ENCODE assay signal across 8 cellular contexts in the genomic region with DNA sequence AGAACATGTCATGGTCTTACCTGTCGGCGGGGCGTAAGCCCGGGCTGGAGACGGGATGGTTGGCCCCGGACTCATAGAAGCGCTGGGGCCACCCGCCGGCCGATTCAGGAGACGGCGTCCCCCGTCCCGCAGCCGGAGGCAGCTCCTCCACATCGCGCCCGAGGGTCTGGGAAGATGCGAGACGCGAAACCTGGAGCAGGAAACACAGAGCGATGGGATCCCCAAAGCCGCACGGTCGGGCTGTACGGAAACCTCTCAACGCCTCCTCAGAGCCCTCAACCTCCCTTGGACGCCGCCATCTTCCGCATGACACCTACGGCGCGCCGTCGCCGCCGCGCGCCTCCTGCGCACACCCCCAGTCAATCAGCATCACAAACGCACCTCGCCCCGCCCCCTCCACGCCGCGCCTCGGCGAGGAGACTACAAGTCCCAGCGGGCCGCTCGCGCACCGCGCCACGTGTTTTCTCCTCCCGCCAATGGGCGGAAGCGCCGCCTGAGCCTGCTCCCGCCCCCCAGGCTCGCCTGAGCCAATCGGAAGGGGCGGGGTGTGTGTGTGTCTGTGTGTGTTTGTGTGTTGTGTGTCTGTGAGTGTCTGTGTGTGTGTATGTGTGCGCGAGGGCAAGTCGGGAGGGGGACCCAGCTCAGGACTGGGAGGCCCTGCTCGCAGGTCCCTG. TPM values are rescaled to one million over a fixed set of nuclear protein-coding genes. Genes with fewer than 3 reads are reported as not detected.
DNase-seq lines count a peak whose midpoint lies in the region; ATAC-seq, FAIRE-seq and TF ChIP-seq lines count a peak whose summit lies in the region.

ATPAF2 (minus strand) TSS at position 308 of the 674 bp plus-strand sequence; CDS start at position 153, 155 bp downstream.
GID4 (plus strand) TSS at position 548 of the 674 bp plus-strand sequence; CDS start at position 605, 57 bp downstream.

- peak within 1 kb of the TSS; percentile 73; the same call in 1 of the 2 replicates for H2BK5ac ChIP-seq in H1 (ENCODE audit: low read depth, low read length)
- H2BK5ac ChIP-seq in mesenchymal stem cell (ENCODE audit: low read depth, low read length, poor library complexity, severe bottlenecking): no peak within 1 kb of the TSS

- peak within 1 kb of the TSS; percentile 71 to 84 for H3K4me2 ChIP-seq in H1 (ENCODE audit: insufficient read depth in 1 of 2, low read depth in 2 of 2, low read length in 2 of 2)
- peak within 1 kb of the TSS; percentile 67 for H3K4me2 ChIP-seq in mesenchymal stem cell (ENCODE audit: low read length, poor library complexity, severe bottlenecking)

- H2BK120ac ChIP-seq in H1 (replicated peaks; ENCODE audit: low read depth, low read length): no peak within 1 kb of the TSS
- H2BK120ac ChIP-seq in mesenchymal stem cell (ENCODE audit: low read depth, low read length): peak within 1 kb of the TSS; percentile 24

- peak within 1 kb of the TSS; percentile 92 for H4K8ac ChIP-seq in H1 (ENCODE audit: extremely low read depth, insufficient read depth, low read length)
- H4K8ac ChIP-seq in mesenchymal stem cell (ENCODE audit: low read length): peak within 1 kb of the TSS; percentile 78

- peaks cover 0 to 20% of the 10 kb centered on the region in 2 experiments; a peak in 1 of 4 replicates for H3K79me2 ChIP-seq in H1 (ENCODE audit: control insufficient read depth in 1 of 2, insufficient read depth in 2 of 2, low read length in 2 of 2)

- H3K9ac ChIP-seq in H1 (replicated peaks in 1 of 4; ENCODE audit: extremely low read depth in 1 of 4, low read depth in 3 of 4, low read length in 3 of 4) (peak within 1 kb of the TSS; percentile 68 to 84 (median 76)), mesenchymal stem cell (ENCODE audit: low read length) (peak within 1 kb of the TSS; percentile 92)

- FAIRE-seq in HTR-8/SVneo (lab: Jason Lieb, UNC) (peak; percentile 100), H1 (lab: Jason Lieb, UNC) (peak; percentile 28)

- H3K4me3 ChIP-seq in H1 (ENCODE audit: extremely low read depth in 1 of 4, insufficient read depth in 2 of 4, low read depth in 3 of 4, low read length in 4 of 4) (peak within 1 kb of the TSS; percentile 79 to 95 (median 86)), mesenchymal stem cell (ENCODE audit: insufficient read depth in 1 of 2, low read depth in 1 of 2, low read length in 2 of 2) (peak within 1 kb of the TSS; percentile 92 to 93)

- H2BK15ac ChIP-seq in H1 (ENCODE audit: low read length) (no peak within 1 kb of the TSS), mesenchymal stem cell (ENCODE audit: low read depth, poor library complexity, severe bottlenecking) (peak within 1 kb of the TSS; percentile 54)

- in situ Hi-C loops in Caki2 (cut with HindIII; ENCODE audit: low pct_unique_long_range_greater_than_20kb, low sequenced_read_pairs): no loop called here

- peak; percentile 75 for ATAC-seq in GM21367 (IDR thresholded peaks at IDR 0.05; ENCODE audit: unreplicated experiment)

- H3K18ac ChIP-seq in H1 (ENCODE audit: extremely low read depth, low read length) (0 out of 2 replicates have a peak within 1 kb of the TSS, but pooled peaks have one; percentile 89), mesenchymal stem cell (ENCODE audit: low read depth in 1 of 2, low read length in 2 of 2) (peak within 1 kb of the TSS; percentile 56 to 82)

- H2BK20ac ChIP-seq in H1 (ENCODE audit: low read length): no peak within 1 kb of the TSS

- H3K27ac ChIP-seq in H1 (ENCODE audit: low read depth, low read length) (no peak within 1 kb of the TSS), mesenchymal stem cell (ENCODE audit: low read length, poor library complexity, severe bottlenecking) (peak within 1 kb of the TSS; percentile 57)

- H3K4ac ChIP-seq in H1 (replicated peaks; ENCODE audit: insufficient read length, low read depth, low read length) (no peak within 1 kb of the TSS), mesenchymal stem cell (ENCODE audit: low read depth in 1 of 2, low read length in 2 of 2) (peak within 1 kb of the TSS; percentile 48 to 62)

- H3K27me3 ChIP-seq in H1 (replicated peaks in 1 of 4; ENCODE audit: control insufficient read depth in 3 of 4, extremely low read depth in 1 of 4, insufficient read depth in 3 of 4, low read length in 3 of 4) (peaks cover 0 to 6% (median 3%) of the 10 kb centered on the region in 4 experiments; a peak in 2 of 7 replicates), mesenchymal stem cell (ENCODE audit: control insufficient read depth in 1 of 2, insufficient read depth in 1 of 2, low read length in 2 of 2) (no peaks in the 10 kb centered on the region)

- H3K14ac ChIP-seq in H1 (ENCODE audit: insufficient read length) (no peak within 1 kb of the TSS), mesenchymal stem cell (ENCODE audit: low read length in 2 of 2) (peak within 1 kb of the TSS in 1 of 2 experiments; percentile 51)

- H4K20me1 ChIP-seq in H1 (replicated peaks in 1 of 2; ENCODE audit: control insufficient read depth in 1 of 2, insufficient read depth in 2 of 2, low read length in 2 of 2): peaks cover 4 to 5% of the 10 kb centered on the region in 2 experiments

- WGBS in H1 (ENCODE audit: extremely low coverage in 1 of 2, insufficient coverage in 1 of 2, insufficient read length in 1 of 2, insufficient replicate concordance in 2 of 2, low coverage in 1 of 2, low lambda C conversion rate in 2 of 2, missing lambda C conversion rate in 1 of 2), 2 experiments: 2% methylated on average over 61 of the region's 67 CpGs; no CpG with 5 or more reads in 1 of the 2 experiments
- under 1% methylated on average over 49 of the region's 67 CpGs for WGBS in mesenchymal stem cell

- CTCF ChIA-PET in H1 (lab: Charles Lee; ENCODE audit: partially characterized antibody): interaction anchor here (1.0 to 1.7 kb wide), 6 partner anchors 14 to 254 kb away, joined by 3 to 5 read pairs (median 4); no protein-coding TSS in a partner anchor

- H2BK12ac ChIP-seq in H1 (ENCODE audit: low read depth, low read length) (no peak within 1 kb of the TSS; the same call in 1 of the 2 replicates), mesenchymal stem cell (ENCODE audit: low read length in 2 of 2) (peak within 1 kb of the TSS in 1 of 2 experiments; percentile 58)

- no peak within 1 kb of the TSS for H3K23ac ChIP-seq in H1 (ENCODE audit: insufficient read length)
- peak within 1 kb of the TSS; percentile 68 to 79 for H3K23ac ChIP-seq in mesenchymal stem cell (ENCODE audit: low read length in 2 of 2)

- no peak within 1 kb of the TSS for H2AK5ac ChIP-seq in H1 (ENCODE audit: low read depth, low read length)
- no peak within 1 kb of the TSS for H2AK5ac ChIP-seq in mesenchymal stem cell (ENCODE audit: low read length, severe bottlenecking)

- TF ChIP-seq POLR2A in H1 (IDR thresholded peaks at IDR 0.05; ENCODE audit: control extremely low read depth in 1 of 2, low read depth in 2 of 2, low read length in 2 of 2): peak in 1 of 2 experiments; percentile 62; a peak in 1 of 3 replicates

- H3K23me2 ChIP-seq in H1 (ENCODE audit: low read depth, low read length): peaks cover 7% of the 10 kb centered on the region

- no peak for TF ChIP-seq RAD21 in H1 (IDR thresholded peaks at IDR 0.05 in 1 of 2, conservative IDR thresholded peaks at IDR 0.05 in 1 of 2; ENCODE audit: low read depth in 2 of 2, low read length in 2 of 2)

- H3K79me1 ChIP-seq in H1 (ENCODE audit: low read depth, low read length) (peaks cover 3% of the 10 kb centered on the region; the same call in 1 of the 2 replicates), mesenchymal stem cell (replicated peaks; ENCODE audit: low read length, poor library complexity, severe bottlenecking) (peaks cover 49% of the 10 kb centered on the region)

- DNase-seq in Caki2 (ENCODE audit: low read depth) (peak; percentile 96), HTR-8/SVneo (ENCODE audit: insufficient read length, low spot score) (peak; percentile 99), NOMO-1 treated with DMSO at 0.1 percent for 48 hours (lab: John Stamatoyannopoulos, UW; ENCODE audit: unreplicated experiment) (peak; percentile 98), H1 (ENCODE audit: low read depth in 1 of 2, low spot score in 2 of 2) (peak; percentile 99 to 100), mesenchymal stem cell (peak; percentile 99)
- peak; percentile 98 to 99 (median 98) for DNase-seq in activated CD8-positive, alpha-beta memory T cell treated with anti-CD3 and anti-CD28 coated beads for 48 hours (ENCODE audit: low read depth in 2 of 3, low spot score in 2 of 3)
- DNase-seq in stimulated activated CD8-positive, alpha-beta memory T cell treated with anti-CD3 and anti-CD28 coated beads, Interleukin-12 subunit alpha, Interleukin-12 subunit beta, amount 100 ng/mL, for 24 hours (ENCODE audit: extremely low read depth): peak; percentile 100

- no peaks in the 10 kb centered on the region for H3K36me3 ChIP-seq in H1 (ENCODE audit: control insufficient read depth in 2 of 4, insufficient read depth in 4 of 4, low read length in 3 of 4)
- peaks cover 0 to 1% of the 10 kb centered on the region in 2 experiments for H3K36me3 ChIP-seq in mesenchymal stem cell (ENCODE audit: control insufficient read depth in 1 of 2, insufficient read depth in 2 of 2, low read depth in 1 of 2, low read length in 2 of 2)

- H3K9me3 ChIP-seq in H1 (ENCODE audit: insufficient read depth in 2 of 2, low read depth in 1 of 2, low read length in 1 of 2) (no peaks in the 10 kb centered on the region), mesenchymal stem cell (ENCODE audit: control insufficient read depth, low read length) (no peaks in the 10 kb centered on the region)

- POLR2A ChIA-PET in H1 (lab: Charles Lee; ENCODE audit: partially characterized antibody): interaction anchor here (0.9 to 1.6 kb wide), 5 partner anchors 12 to 117 kb away, joined by 3 to 7 read pairs (median 3); no protein-coding TSS in a partner anchor

- TF ChIP-seq EP300 in H1 (IDR thresholded peaks at IDR 0.05; ENCODE audit: borderline replicate concordance in 1 of 2, low read depth in 2 of 2, low read length in 2 of 2): no peak

- no peak within 1 kb of the TSS for H3K56ac ChIP-seq in H1 (replicated peaks; ENCODE audit: insufficient read length, low read depth, low read length)

- TF ChIP-seq CTCF in H1 (IDR thresholded peaks at IDR 0.05; ENCODE audit: control extremely low read depth in 1 of 3, insufficient read depth in 1 of 3, low read depth in 1 of 3, low read length in 3 of 3): no peak

- H2AFZ ChIP-seq in H1 (ENCODE audit: low read length): peak within 1 kb of the TSS; percentile 89; the same call in 1 of the 2 replicates
- H2AFZ ChIP-seq in mesenchymal stem cell (ENCODE audit: low read depth, low read length): peak within 1 kb of the TSS; percentile 89

- no peak within 1 kb of the TSS for H4K91ac ChIP-seq in H1 (replicated peaks; ENCODE audit: insufficient read length, low read length)
- H4K91ac ChIP-seq in mesenchymal stem cell (ENCODE audit: low read length): peak within 1 kb of the TSS; percentile 70

- H4K5ac ChIP-seq in H1 (ENCODE audit: insufficient read length, low read depth, low read length): peak within 1 kb of the TSS; percentile 33

- H3K4me1 ChIP-seq in H1 (replicated peaks in 1 of 4; ENCODE audit: control insufficient read depth in 3 of 4, insufficient read depth in 4 of 4, low read length in 3 of 4): peaks cover 0 to 4% (median 3%) of the 10 kb centered on the region in 4 experiments
- H3K4me1 ChIP-seq in mesenchymal stem cell (ENCODE audit: control insufficient read depth, insufficient read depth, low read depth, low read length): peaks cover 16% of the 10 kb centered on the region

RNA-seq across cellular contexts. Expression of gene ATPAF2, which starts in this region (rescaled TPM):
- total RNA-seq in Caki2 (2014; rRNA removed; shearing (Covaris generic); ENCODE audit: low replicate concordance): 16.5 and 31.9 TPM in 2 replicates
- total RNA-seq in H1 (2021; fragmentation: NEBNext Ultra II Directional; extraction: Animal tissue kit (Norgen Biotek cat#: 25700)): 22.9 and 23.3 TPM in 2 replicates
- 19.6 and 28.3 TPM in 2 replicates for polyA plus RNA-seq in H1 (2011; rRNA removed)
- polyA plus RNA-seq in H1 (2011; cell fraction: cytosol; rRNA removed): 19.4 TPM
- 37.4 TPM for polyA plus RNA-seq in H1 (2011; cell fraction: nucleus; rRNA removed)
- polyA plus RNA-seq in H1 (2012, experiment 1 of 2): 11.7 to 18.7 TPM (median 17.3 TPM) in 4 replicates
- polyA plus RNA-seq in H1 (2012, experiment 2 of 2): 40.0 TPM
- 13.9 TPM for polyA plus RNA-seq in H1 (2013, experiment 1 of 2)
- 14.8 TPM for polyA plus RNA-seq in H1 (2013, experiment 2 of 2)
- 19.0 and 20.4 TPM in 2 replicates for polyA minus RNA-seq in H1 (2011; rRNA and poly(A)+ RNA removed)
- polyA minus RNA-seq in H1 (2011; cell fraction: cytosol; rRNA and poly(A)+ RNA removed): 14.2 TPM
- polyA minus RNA-seq in H1 (2011; cell fraction: nucleus; rRNA and poly(A)+ RNA removed): 18.3 TPM
- 13.9 TPM for polyA plus RNA-seq in mesenchymal stem cell (2013, experiment 1 of 2)
- 12.1 TPM for polyA plus RNA-seq in mesenchymal stem cell (2013, experiment 2 of 2)

RNA-seq across cellular contexts. Expression of gene GID4, which starts in this region (rescaled TPM):
- 2.6 and 7.8 TPM in 2 replicates for total RNA-seq in Caki2 (2014; rRNA removed; shearing (Covaris generic); ENCODE audit: low replicate concordance)
- total RNA-seq in H1 (2021; fragmentation: NEBNext Ultra II Directional; extraction: Animal tissue kit (Norgen Biotek cat#: 25700)): 15.0 and 15.2 TPM in 2 replicates
- 5.4 and 5.6 TPM in 2 replicates for polyA plus RNA-seq in H1 (2011; rRNA removed)
- polyA plus RNA-seq in H1 (2011; cell fraction: cytosol; rRNA removed): 6.2 TPM
- 6.3 TPM for polyA plus RNA-seq in H1 (2011; cell fraction: nucleus; rRNA removed)
- polyA plus RNA-seq in H1 (2012, experiment 1 of 2): 7.2 to 9.3 TPM (median 8.4 TPM) in 4 replicates
- polyA plus RNA-seq in H1 (2012, experiment 2 of 2): 4.6 TPM
- 5.7 TPM for polyA plus RNA-seq in H1 (2013, experiment 1 of 2)
- 6.2 TPM for polyA plus RNA-seq in H1 (2013, experiment 2 of 2)
- 15.1 and 24.7 TPM in 2 replicates for polyA minus RNA-seq in H1 (2011; rRNA and poly(A)+ RNA removed)
- polyA minus RNA-seq in H1 (2011; cell fraction: cytosol; rRNA and poly(A)+ RNA removed): 9.4 TPM
- polyA minus RNA-seq in H1 (2011; cell fraction: nucleus; rRNA and poly(A)+ RNA removed): 13.3 TPM
- 7.1 TPM for polyA plus RNA-seq in mesenchymal stem cell (2013, experiment 1 of 2)
- 7.2 TPM for polyA plus RNA-seq in mesenchymal stem cell (2013, experiment 2 of 2)
